7 cellular contexts compared by ENCODE assay signal in genomic region chr6:37500904-37501303, GRCh38. TPM values are rescaled to one million over a fixed set of nuclear protein-coding genes. Genes with fewer than 3 reads are reported as not detected.
DNase-seq lines count a peak whose midpoint lies in the region; ATAC-seq and TF ChIP-seq lines count a peak whose summit lies in the region.
"Not testable (repeated sequence)": the region's sequence is repeated elsewhere in the genome, so short reads cannot be mapped to it uniquely, and the experiment has no call there.

No MANE protein-coding gene starts in this region.

- H3K27me3 Mint-ChIP-seq in CD4-positive, CD25-positive, alpha-beta regulatory T cell; T-helper 17 cell; activated CD4-positive, alpha-beta memory T cell treated with anti-CD3 and anti-CD28 coated beads for 36 hours; activated T-helper 2 cell treated with anti-CD3 and anti-CD28 coated beads, Interferon-gamma antibody, Interleukin-2, Interleukin-4, amounts not matched to agents 10 μg/mL and 5 μg/mL and 100 μg/mL, durations not matched to agents 14 hours and 24 hours and 36 hours (ENCODE audit: low read depth); central memory CD8-positive, alpha-beta T cell; naive B cell: not testable (repeated sequence)

- DNase-seq in CD4-positive, CD25-positive, alpha-beta regulatory T cell; T-helper 17 cell; activated CD4-positive, alpha-beta memory T cell treated with anti-CD3 and anti-CD28 coated beads for 36 hours; activated T-helper 2 cell treated with anti-CD3 and anti-CD28 coated beads, Interferon-gamma antibody, Interleukin-2, Interleukin-4, amounts not matched to agents 10 μg/mL and 5 μg/mL and 100 μg/mL, durations not matched to agents 14 hours and 24 hours and 36 hours (ENCODE audit: low spot score); central memory CD8-positive, alpha-beta T cell (ENCODE audit: low spot score in 2 of 2); naive B cell: not testable (repeated sequence)

- CTCF ChIA-PET in HEK293 (lab: Yijun Ruan, JAX) = interaction anchor here (0.8 kb wide), 1 partner anchor 10 kb away, joined by 3 read pairs; no protein-coding TSS in a partner anchor
- CTCF ChIA-PET in activated CD4-positive, alpha-beta memory T cell treated with anti-CD3 and anti-CD28 coated beads for 36 hours (lab: Charles Lee) = interaction anchor here (0.7 to 8.4 kb wide), 2 partner anchors 16 to 65 kb away, joined by 4 to 53 read pairs; no protein-coding TSS in a partner anchor

- peaks cover 25 to 100% (median 70%) of the 10 kb centered on the region in 4 donors for H3K4me1 Mint-ChIP-seq in CD4-positive, CD25-positive, alpha-beta regulatory T cell
- H3K4me1 Mint-ChIP-seq in T-helper 17 cell (peaks cover 73% of the 10 kb centered on the region), naive B cell (peaks cover 45 to 89% (median 54%) of the 10 kb centered on the region in 3 donors)
- peaks cover 85% of the 10 kb centered on the region for H3K4me1 Mint-ChIP-seq in activated CD4-positive, alpha-beta memory T cell treated with anti-CD3 and anti-CD28 coated beads for 36 hours (ENCODE audit: low read depth)
- H3K4me1 Mint-ChIP-seq in activated T-helper 2 cell treated with anti-CD3 and anti-CD28 coated beads, Interferon-gamma antibody, Interleukin-2, Interleukin-4, amounts not matched to agents 10 μg/mL and 5 μg/mL and 100 μg/mL, durations not matched to agents 14 hours and 24 hours and 36 hours (ENCODE audit: low read depth) = peaks cover 54% of the 10 kb centered on the region
- peaks cover 75% of the 10 kb centered on the region for H3K4me1 Mint-ChIP-seq in central memory CD8-positive, alpha-beta T cell

- not testable (repeated sequence) for H3K36me3 ChIP-seq in CD4-positive, CD25-positive, alpha-beta regulatory T cell (ENCODE audit: control insufficient read depth, insufficient read depth, low read length); HEK293 (ENCODE audit: control insufficient read depth in 2 of 2, insufficient read depth in 1 of 2, low read length in 2 of 2)

- H3K4me1 ChIP-seq in CD4-positive, CD25-positive, alpha-beta regulatory T cell (ENCODE audit: control insufficient read depth, insufficient read depth, low read length, poor library complexity, severe bottlenecking) = peaks cover 94% of the 10 kb centered on the region
- H3K4me1 ChIP-seq in HEK293 (ENCODE audit: control insufficient read depth, insufficient read depth, low read length) = not testable (repeated sequence)

- ATAC-seq in CD4-positive, CD25-positive, alpha-beta regulatory T cell (ENCODE audit: low read depth in 2 of 2); T-helper 17 cell; central memory CD8-positive, alpha-beta T cell (replicated peaks; ENCODE audit: extremely low read depth, poor library complexity, severe bottlenecking); naive B cell (ENCODE audit: low read depth in 2 of 2): not testable (repeated sequence)

- H3K9me3 ChIP-seq in CD4-positive, CD25-positive, alpha-beta regulatory T cell (ENCODE audit: control insufficient read depth in 2 of 2, low read length in 2 of 2); HEK293 (ENCODE audit: control insufficient read depth, insufficient read depth, low read depth, low read length); T-helper 17 cell (ENCODE audit: control insufficient read depth, low read length, poor library complexity, severe bottlenecking): not testable (repeated sequence)

- intact Hi-C loops in activated CD4-positive, alpha-beta memory T cell treated with anti-CD3 and anti-CD28 coated beads for 36 hours (cut with micrococcal nuclease) = loop anchor here (1.0 to 5.0 kb wide), 2 partner anchors 52 to 1726 kb away; partner anchors contain the start of gene KCNK5
- intact Hi-C loops in activated T-helper 2 cell treated with anti-CD3 and anti-CD28 coated beads, Interferon-gamma antibody, Interleukin-2, Interleukin-4, amounts not matched to agents 10 μg/mL and 5 μg/mL and 100 μg/mL, durations not matched to agents 14 hours and 24 hours and 36 hours (cut with micrococcal nuclease) = not testable (repeated sequence)

- TF ChIP-seq CTCF in HEK293 (tag by site-specific recombination; IDR thresholded peaks at IDR 0.05) = not testable (repeated sequence)

- not testable (repeated sequence) for H3K9me3 Mint-ChIP-seq in CD4-positive, CD25-positive, alpha-beta regulatory T cell; activated CD4-positive, alpha-beta memory T cell treated with anti-CD3 and anti-CD28 coated beads for 36 hours; activated T-helper 2 cell treated with anti-CD3 and anti-CD28 coated beads, Interferon-gamma antibody, Interleukin-2, Interleukin-4, amounts not matched to agents 10 μg/mL and 5 μg/mL and 100 μg/mL, durations not matched to agents 14 hours and 24 hours and 36 hours; central memory CD8-positive, alpha-beta T cell; naive B cell

- POLR2A ChIA-PET in HEK293 (lab: Yijun Ruan, JAX) = interaction anchor here (1.0 to 1.4 kb wide), 2 partner anchors 10 to 48 kb away, joined by 3 to 10 read pairs; no protein-coding TSS in a partner anchor
- POLR2A ChIA-PET in activated CD4-positive, alpha-beta memory T cell treated with anti-CD3 and anti-CD28 coated beads for 36 hours (lab: Charles Lee) = interaction anchor here (1.6 to 10.3 kb wide), 3 partner anchors 10 to 16 kb away, joined by 4 to 93 read pairs (median 6); no protein-coding TSS in a partner anchor

- peak overlapping the region; percentile 99 for H3K27ac ChIP-seq in CD4-positive, CD25-positive, alpha-beta regulatory T cell (ENCODE audit: insufficient read depth, low read length, poor library complexity, severe bottlenecking)
- not testable (repeated sequence) for H3K27ac ChIP-seq in HEK293 (ENCODE audit: extremely low read depth, low read depth, low read length)

- H3K27ac Mint-ChIP-seq in CD4-positive, CD25-positive, alpha-beta regulatory T cell = peak overlapping the region; percentile 85 to 99 (median 98)
- H3K27ac Mint-ChIP-seq in T-helper 17 cell (peak overlapping the region; percentile 100), naive B cell (peak overlapping the region in 4 of 6 donors; percentile 82 to 98 (median 93))
- peak overlapping the region; percentile 95 for H3K27ac Mint-ChIP-seq in activated CD4-positive, alpha-beta memory T cell treated with anti-CD3 and anti-CD28 coated beads for 36 hours
- peak overlapping the region; percentile 96 for H3K27ac Mint-ChIP-seq in activated T-helper 2 cell treated with anti-CD3 and anti-CD28 coated beads, Interferon-gamma antibody, Interleukin-2, Interleukin-4, amounts not matched to agents 10 μg/mL and 5 μg/mL and 100 μg/mL, durations not matched to agents 14 hours and 24 hours and 36 hours
- peak overlapping the region; percentile 99 for H3K27ac Mint-ChIP-seq in central memory CD8-positive, alpha-beta T cell (ENCODE audit: low read depth)

- H3K4me3 Mint-ChIP-seq in CD4-positive, CD25-positive, alpha-beta regulatory T cell = peak overlapping the region in 1 of 4 donors; percentile 14
- H3K4me3 Mint-ChIP-seq in T-helper 17 cell = peak overlapping the region; percentile 88
- not testable (repeated sequence) for H3K4me3 Mint-ChIP-seq in activated CD4-positive, alpha-beta memory T cell treated with anti-CD3 and anti-CD28 coated beads for 36 hours; activated T-helper 2 cell treated with anti-CD3 and anti-CD28 coated beads, Interferon-gamma antibody, Interleukin-2, Interleukin-4, amounts not matched to agents 10 μg/mL and 5 μg/mL and 100 μg/mL, durations not matched to agents 14 hours and 24 hours and 36 hours (ENCODE audit: low read depth)
- peak overlapping the region; percentile 92 for H3K4me3 Mint-ChIP-seq in central memory CD8-positive, alpha-beta T cell
- peak overlapping the region in 1 of 8 donors; percentile 10 for H3K4me3 Mint-ChIP-seq in naive B cell

- H3K27me3 ChIP-seq in CD4-positive, CD25-positive, alpha-beta regulatory T cell (ENCODE audit: control insufficient read depth, insufficient read depth, low read length) = not testable (repeated sequence)

- H3K36me3 Mint-ChIP-seq in CD4-positive, CD25-positive, alpha-beta regulatory T cell; T-helper 17 cell (ENCODE audit: low read depth); naive B cell: not testable (repeated sequence)
- H3K36me3 Mint-ChIP-seq in activated CD4-positive, alpha-beta memory T cell treated with anti-CD3 and anti-CD28 coated beads for 36 hours = peaks cover 11% of the 10 kb centered on the region
- H3K36me3 Mint-ChIP-seq in activated T-helper 2 cell treated with anti-CD3 and anti-CD28 coated beads, Interferon-gamma antibody, Interleukin-2, Interleukin-4, amounts not matched to agents 10 μg/mL and 5 μg/mL and 100 μg/mL, durations not matched to agents 14 hours and 24 hours and 36 hours (ENCODE audit: low read depth) = peaks cover 17% of the 10 kb centered on the region
- peaks cover 33% of the 10 kb centered on the region for H3K36me3 Mint-ChIP-seq in central memory CD8-positive, alpha-beta T cell (ENCODE audit: insufficient read depth)

- H3K4me3 ChIP-seq in CD4-positive, CD25-positive, alpha-beta regulatory T cell (ENCODE audit: low read depth, low read length); HEK293 (ENCODE audit: low read depth, low read length): not testable (repeated sequence)

TF ChIP-seq in HEK293, 187 proteins besides CTCF, POLR2A, EP300 and RAD21:
- peak; percentile 43 for TF ChIP-seq SP2 (tag by site-specific recombination; IDR thresholded peaks at IDR 0.05)
TF ChIP-seq in HEK293: peak in this region for 1; not testable (repeated sequence) for 186.

RNA-seq across cellular contexts. Expression of gene CCDC167, which starts 1.2 kb away (rescaled TPM):
- 43.6 TPM for total RNA-seq in CD4-positive, CD25-positive, alpha-beta regulatory T cell
- 100 to 1,000 TPM; 172 to 274 (median 229) TPM for polyA plus RNA-seq in CD4-positive, CD25-positive, alpha-beta regulatory T cell
- 10 to 100 TPM; 29.6 to 43.7 TPM for total RNA-seq in T-helper 17 cell
- total RNA-seq in activated CD4-positive, alpha-beta memory T cell treated with anti-CD3 and anti-CD28 coated beads for 36 hours = 10 to 100 TPM; 60.4 to 65.2 TPM
- total RNA-seq in activated T-helper 2 cell treated with anti-CD3 and anti-CD28 coated beads, Interferon-gamma antibody, Interleukin-2, Interleukin-4, amounts not matched to agents 10 μg/mL and 5 μg/mL and 100 μg/mL, durations not matched to agents 14 hours and 24 hours and 36 hours = 69.8 and 76.9 TPM in 2 replicates
- polyA plus RNA-seq in naive B cell (ENCODE audit: low read depth in 6 of 6) = 10 to 100 TPM; 35.2 to 61.3 (median 52.4) TPM
